8 cellular contexts compared by ENCODE assay signal in the genomic region with DNA sequence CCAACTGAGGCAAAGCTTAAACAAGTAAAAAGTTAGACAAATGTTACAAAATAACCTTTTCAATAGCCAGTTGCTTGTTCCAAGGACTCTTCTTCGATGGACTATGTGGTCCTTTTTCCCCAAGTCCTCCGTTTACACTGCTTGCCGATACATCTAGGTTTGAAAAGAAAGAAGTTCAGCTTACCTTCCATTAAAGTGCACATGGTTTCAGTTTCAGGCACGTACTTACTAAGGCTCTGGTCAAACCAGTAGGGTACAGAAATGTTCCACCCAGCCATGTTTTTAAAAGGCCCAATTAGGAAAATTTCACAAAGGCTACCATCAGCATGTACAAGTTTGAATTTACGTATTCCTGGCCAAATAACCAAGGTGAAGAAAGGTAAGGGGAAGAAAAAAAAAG. TPM values are rescaled to one million over a fixed set of nuclear protein-coding genes. Genes with fewer than 3 reads are reported as not detected.
A peak's percentile ranks its signal among the peaks of the same experiment; 100 is the strongest.
DNase-seq lines count a peak whose midpoint lies in the region; ATAC-seq, FAIRE-seq and TF ChIP-seq lines count a peak whose summit lies in the region.

No MANE protein-coding gene starts in this region.

- no peak overlapping the region for H2AK5ac ChIP-seq in mesendoderm (ENCODE audit: low read length)

- peak; percentile 26; the same call in 1 of the 2 replicates for TF ChIP-seq POLR2A in K562 (conservative IDR thresholded peaks at IDR 0.05)

- no peak for TF ChIP-seq EP300 in K562 (IDR thresholded peaks at IDR 0.05; ENCODE audit: low read length)

- WGBS in K562 (ENCODE audit: insufficient coverage, low coverage, missing lambda C conversion rate): 0% methylated on average over 5 of the region's 5 CpGs
- no CpG with 5 or more reads among the region's 5 CpGs for WGBS in mesendoderm (ENCODE audit: extremely low coverage, insufficient coverage, low lambda C conversion rate)

- DNase-seq in DMS53 treated with DMSO at 0.1 percent for 48 hours (lab: John Stamatoyannopoulos, UW; ENCODE audit: unreplicated experiment): peak; percentile 24
- peak; percentile 53 to 57 for DNase-seq in Kasumi-1 (lab: John Stamatoyannopoulos, UW)
- peak in 1 of 4 experiments; percentile 49 for DNase-seq in K562 (ENCODE audit: extremely low read depth in 1 of 4, low spot score in 3 of 4)
- DNase-seq in mesendoderm: no peak
- DNase-seq in C1 segment of cervical spinal cord (lab: John Stamatoyannopoulos, UW): no peak
- DNase-seq in NCI-H2081 treated with DMSO at 0.1 percent for 48 hours (lab: John Stamatoyannopoulos, UW): no peak
- DNase-seq in midbrain (lab: John Stamatoyannopoulos, UW): no peak

- no peak overlapping the region for H2AFZ ChIP-seq in K562 (ENCODE audit: low read depth, low read length)

- no peak overlapping the region for H4K8ac ChIP-seq in mesendoderm (ENCODE audit: low read depth, low read length)

- H3K56ac ChIP-seq in mesendoderm (ENCODE audit: low read length): peak overlapping the region; percentile 78

- in situ Hi-C loops in K562 (cut with MboI): no loop called here

- POLR2A ChIA-PET in K562 (lab: Yijun Ruan, JAX): interaction anchor here (0.6 to 8.5 kb wide), 18 partner anchors 8 to 1203 kb away, joined by 3 to 75 read pairs (median 3); a partner anchor contains a TSS

- no peak for TF ChIP-seq CTCF in K562 (IDR thresholded peaks at IDR 0.05 in 2 of 3, conservative IDR thresholded peaks at IDR 0.05 in 1 of 3; ENCODE audit: insufficient read depth in 2 of 3, low read depth in 1 of 3, low read length in 3 of 3)

- H3K9me1 ChIP-seq in K562 (ENCODE audit: control insufficient read depth, insufficient read depth, low read length): no peaks in the 10 kb centered on the region

- no TSS peak for BruUV-seq in K562 (replicated peaks; lab: Mats Ljungman, UMichigan)

- no peaks in the 10 kb centered on the region for H3K9me3 ChIP-seq in K562 (replicated peaks; ENCODE audit: control insufficient read depth, insufficient read depth, low read depth, low read length)

- H3K4me3 ChIP-seq in K562 (peak overlapping the region; percentile 91), mesendoderm (ENCODE audit: low read length) (peak overlapping the region; percentile 85)

- intact Hi-C loops in K562 (cut with micrococcal nuclease): no loop called here

- H3K79me1 ChIP-seq in mesendoderm (ENCODE audit: low read length): no peaks in the 10 kb centered on the region

- TF ChIP-seq RAD21 in K562 (CRISPR knock-in tag; conservative IDR thresholded peaks at IDR 0.05 in 1 of 2, IDR thresholded peaks at IDR 0.05 in 1 of 2): no peak

- H2BK5ac ChIP-seq in mesendoderm (ENCODE audit: low read length): no peak overlapping the region

- H3K79me2 ChIP-seq in K562 (ENCODE audit: control insufficient read depth, insufficient read depth, low read length): peaks cover 87% of the 10 kb centered on the region
- peaks cover 38% of the 10 kb centered on the region for H3K79me2 ChIP-seq in mesendoderm (ENCODE audit: control insufficient read depth, insufficient read depth, low read length)

- H3K18ac ChIP-seq in mesendoderm (ENCODE audit: low read length): no peak overlapping the region

- H2BK15ac ChIP-seq in mesendoderm (replicated peaks; ENCODE audit: low read depth): no peak overlapping the region

- H3K4me1 ChIP-seq in K562 (replicated peaks in 1 of 2; ENCODE audit: control insufficient read depth in 2 of 2, insufficient read depth in 2 of 2, low read length in 2 of 2) (peaks cover 5 to 20% of the 10 kb centered on the region in 2 experiments), mesendoderm (ENCODE audit: control insufficient read depth, low read depth, low read length) (peaks cover 4% of the 10 kb centered on the region)

- FAIRE-seq in K562 (lab: Jason Lieb, UNC): no peak

- CTCF ChIA-PET in K562 (lab: Yijun Ruan, JAX; ENCODE audit: low intra/inter-chr PET ratio): no interaction called here

- no peak overlapping the region for H3K4ac ChIP-seq in mesendoderm (ENCODE audit: low read depth, low read length)

- ATAC-seq in K562 (no peak), HG03139 (IDR thresholded peaks at IDR 0.05; ENCODE audit: unreplicated experiment) (no peak)

- H4K5ac ChIP-seq in mesendoderm (ENCODE audit: low read length): no peak overlapping the region

- no peak overlapping the region for H3K23ac ChIP-seq in mesendoderm (ENCODE audit: low read length)

- H3K9ac ChIP-seq in K562 (ENCODE audit: insufficient read depth in 1 of 2, low read depth in 2 of 2, low read length in 2 of 2): peak overlapping the region; percentile 58 to 94; a peak in 3 of 4 replicates
- peak overlapping the region; percentile 100 for H3K9ac ChIP-seq in mesendoderm (ENCODE audit: low read length)

- no peak overlapping the region for H2BK120ac ChIP-seq in mesendoderm (ENCODE audit: low read depth, low read length)

- H3K27ac ChIP-seq in K562 (ENCODE audit: extremely low read depth, low read depth, low read length): peak overlapping the region; percentile 94
- no peak overlapping the region for H3K27ac ChIP-seq in mesendoderm (ENCODE audit: low read depth, low read length)

- no peaks in the 10 kb centered on the region for H3K27me3 ChIP-seq in K562 (ENCODE audit: control insufficient read depth in 2 of 2, insufficient read depth in 2 of 2, low read length in 2 of 2)
- H3K27me3 ChIP-seq in mesendoderm (ENCODE audit: insufficient read depth, low read length, poor library complexity): no peaks in the 10 kb centered on the region

- peaks cover 60% of the 10 kb centered on the region for H3K36me3 ChIP-seq in K562 (ENCODE audit: control insufficient read depth, insufficient read depth, low read length)
- H3K36me3 ChIP-seq in mesendoderm (ENCODE audit: control insufficient read depth, insufficient read depth, low read length): peaks cover 17% of the 10 kb centered on the region

- H4K20me1 ChIP-seq in K562 (replicated peaks; ENCODE audit: control insufficient read depth, insufficient read depth, low read length): peaks cover 31% of the 10 kb centered on the region

- peak overlapping the region; percentile 85 for H3K4me2 ChIP-seq in K562 (ENCODE audit: insufficient read depth, low read length)
- H3K4me2 ChIP-seq in mesendoderm (ENCODE audit: low read length): peak overlapping the region; percentile 98

RNA-seq across cellular contexts. Expression of a gene that starts 2.1 kb away (rescaled TPM):
- 541 and 860 TPM in 2 replicates for total RNA-seq in K562 (2011; cell fraction: chromatin; rRNA removed; ENCODE audit: low replicate concordance)
- total RNA-seq in K562 (2011; cell fraction: nucleolus; rRNA removed): 738 and 811 TPM in 2 replicates
- 625 and 722 TPM in 2 replicates for total RNA-seq in K562 (2011; cell fraction: nucleoplasm; rRNA removed)
- total RNA-seq in K562 (2014; rRNA removed) (583 and 1,185 TPM in 2 replicates), K562 (2014; rRNA removed; fragmentation: Illumina TruSeq; extraction: Trizol) (261 and 276 TPM in 2 replicates), K562 (2015; rRNA removed; fragmentation: Illumina TruSeq; extraction: Trizol) (339 and 353 TPM in 2 replicates), K562 (2021) (499 and 569 TPM in 2 replicates)
- polyA plus RNA-seq in K562 (2011; rRNA removed) (422 and 444 TPM in 2 replicates), K562 (2014; fragmentation: Illumina TruSeq; extraction: Trizol) (379 and 393 TPM in 2 replicates), K562 (2014; fragmentation: Nextera tagmentation; extraction: Ambion mirVana) (100 to 1,000 TPM; 161 to 186 TPM), K562 (2014; rRNA removed) (579 and 682 TPM in 2 replicates)
- 268 and 523 TPM in 2 replicates for polyA plus RNA-seq in K562 (2011; cell fraction: cytosol; rRNA removed)
- 1,783 and 2,637 TPM in 2 replicates for polyA plus RNA-seq in K562 (2011; cell fraction: nucleus; rRNA removed)
- 310 and 372 TPM in 2 replicates for polyA plus RNA-seq in K562 (2012)
- polyA minus RNA-seq in K562 (2011; rRNA and poly(A)+ RNA removed): 180 and 185 TPM in 2 replicates
- 370 and 404 TPM in 2 replicates for polyA minus RNA-seq in K562 (2011; cell fraction: cytosol; rRNA and poly(A)+ RNA removed)
- polyA minus RNA-seq in K562 (2011; cell fraction: nucleus; rRNA and poly(A)+ RNA removed): 793 and 922 TPM in 2 replicates
- polyA plus RNA-seq in mesendoderm (2013, experiment 1 of 2): 501 TPM
- 494 TPM for polyA plus RNA-seq in mesendoderm (2013, experiment 2 of 2)

RNA-seq across cellular contexts. Expression of a gene that starts 2.9 kb away (rescaled TPM):
- 145 and 147 TPM in 2 replicates for total RNA-seq in K562 (2011; cell fraction: chromatin; rRNA removed; ENCODE audit: low replicate concordance)
- 84.1 and 87.6 TPM in 2 replicates for total RNA-seq in K562 (2011; cell fraction: nucleolus; rRNA removed)
- total RNA-seq in K562 (2011; cell fraction: nucleoplasm; rRNA removed): 125 and 138 TPM in 2 replicates
- total RNA-seq in K562 (2014; rRNA removed): 15.5 and 25.6 TPM in 2 replicates
- 20.9 and 21.8 TPM in 2 replicates for total RNA-seq in K562 (2014; rRNA removed; fragmentation: Illumina TruSeq; extraction: Trizol)
- 21.6 and 24.1 TPM in 2 replicates for total RNA-seq in K562 (2015; rRNA removed; fragmentation: Illumina TruSeq; extraction: Trizol)
- 24.5 and 26.2 TPM in 2 replicates for total RNA-seq in K562 (2021)
- 23.7 and 24.4 TPM in 2 replicates for polyA plus RNA-seq in K562 (2011; rRNA removed)
- polyA plus RNA-seq in K562 (2011; cell fraction: cytosol; rRNA removed): 20.6 and 23.7 TPM in 2 replicates
- 57.8 and 68.3 TPM in 2 replicates for polyA plus RNA-seq in K562 (2011; cell fraction: nucleus; rRNA removed)
- 21.9 and 28.2 TPM in 2 replicates for polyA plus RNA-seq in K562 (2012)
- 15.0 and 17.9 TPM in 2 replicates for polyA plus RNA-seq in K562 (2014; fragmentation: Illumina TruSeq; extraction: Trizol)
- polyA plus RNA-seq in K562 (2014; fragmentation: Nextera tagmentation; extraction: Ambion mirVana): 10 to 100 TPM; 14.4 to 19.7 TPM
- polyA plus RNA-seq in K562 (2014; rRNA removed): 19.9 and 22.8 TPM in 2 replicates
- polyA minus RNA-seq in K562 (2011; rRNA and poly(A)+ RNA removed): 30.5 and 35.7 TPM in 2 replicates
- polyA minus RNA-seq in K562 (2011; cell fraction: cytosol; rRNA and poly(A)+ RNA removed): 16.4 and 22.1 TPM in 2 replicates
- 30.6 and 40.5 TPM in 2 replicates for polyA minus RNA-seq in K562 (2011; cell fraction: nucleus; rRNA and poly(A)+ RNA removed)
- polyA plus RNA-seq in mesendoderm (2013, experiment 1 of 2): 13.5 TPM
- polyA plus RNA-seq in mesendoderm (2013, experiment 2 of 2): 14.5 TPM

RNA-seq across cellular contexts. Expression of a gene that starts 8.4 kb away (rescaled TPM):
- total RNA-seq in K562 (2011; cell fraction: chromatin; rRNA removed; ENCODE audit: low replicate concordance): 39.2 and 44.3 TPM in 2 replicates
- 29.1 and 31.7 TPM in 2 replicates for total RNA-seq in K562 (2011; cell fraction: nucleolus; rRNA removed)
- total RNA-seq in K562 (2011; cell fraction: nucleoplasm; rRNA removed): 28.7 and 31.7 TPM in 2 replicates
- total RNA-seq in K562 (2014; rRNA removed) (29.4 and 32.9 TPM in 2 replicates), K562 (2014; rRNA removed; fragmentation: Illumina TruSeq; extraction: Trizol) (37.3 and 47.0 TPM in 2 replicates), K562 (2015; rRNA removed; fragmentation: Illumina TruSeq; extraction: Trizol) (24.1 and 29.5 TPM in 2 replicates), K562 (2021) (36.5 TPM in 2 replicates)
- polyA plus RNA-seq in K562 (2011; rRNA removed) (56.7 and 67.3 TPM in 2 replicates), K562 (2014; fragmentation: Illumina TruSeq; extraction: Trizol) (41.6 and 44.1 TPM in 2 replicates), K562 (2014; fragmentation: Nextera tagmentation; extraction: Ambion mirVana) (10 to 100 TPM; 42.2 to 46.1 TPM), K562 (2014; rRNA removed) (46.6 and 58.5 TPM in 2 replicates)
- 40.2 and 42.2 TPM in 2 replicates for polyA plus RNA-seq in K562 (2011; cell fraction: cytosol; rRNA removed)
- 39.8 and 45.6 TPM in 2 replicates for polyA plus RNA-seq in K562 (2011; cell fraction: nucleus; rRNA removed)
- polyA plus RNA-seq in K562 (2012): 44.3 and 52.0 TPM in 2 replicates
- polyA minus RNA-seq in K562 (2011; rRNA and poly(A)+ RNA removed): 29.0 and 31.8 TPM in 2 replicates
- polyA minus RNA-seq in K562 (2011; cell fraction: cytosol; rRNA and poly(A)+ RNA removed): 6.7 and 12.1 TPM in 2 replicates
- 9.2 and 15.1 TPM in 2 replicates for polyA minus RNA-seq in K562 (2011; cell fraction: nucleus; rRNA and poly(A)+ RNA removed)
- 20.6 TPM for polyA plus RNA-seq in mesendoderm (2013, experiment 1 of 2)
- 20.7 TPM for polyA plus RNA-seq in mesendoderm (2013, experiment 2 of 2)

RNA-seq across cellular contexts. Expression of a gene that starts 8.6 kb away (rescaled TPM):
- total RNA-seq in K562 (2011; cell fraction: chromatin; rRNA removed; ENCODE audit: low replicate concordance): 39.0 and 102 TPM in 2 replicates
- total RNA-seq in K562 (2011; cell fraction: nucleolus; rRNA removed): 54.7 and 69.0 TPM in 2 replicates
- 46.6 and 49.9 TPM in 2 replicates for total RNA-seq in K562 (2011; cell fraction: nucleoplasm; rRNA removed)
- total RNA-seq in K562 (2014; rRNA removed): 40.2 and 40.7 TPM in 2 replicates
- total RNA-seq in K562 (2014; rRNA removed; fragmentation: Illumina TruSeq; extraction: Trizol): 23.4 and 28.1 TPM in 2 replicates
- total RNA-seq in K562 (2015; rRNA removed; fragmentation: Illumina TruSeq; extraction: Trizol): 37.4 and 38.5 TPM in 2 replicates
- 47.9 and 52.3 TPM in 2 replicates for total RNA-seq in K562 (2021)
- polyA plus RNA-seq in K562 (2011; rRNA removed): 22.2 and 30.9 TPM in 2 replicates
- polyA plus RNA-seq in K562 (2011; cell fraction: cytosol; rRNA removed): 25.7 and 30.0 TPM in 2 replicates
- 83.8 and 88.4 TPM in 2 replicates for polyA plus RNA-seq in K562 (2011; cell fraction: nucleus; rRNA removed)
- polyA plus RNA-seq in K562 (2012): 50.5 and 52.4 TPM in 2 replicates
- 36.5 and 38.2 TPM in 2 replicates for polyA plus RNA-seq in K562 (2014; fragmentation: Illumina TruSeq; extraction: Trizol)
- 10 to 100 TPM in 1 of 2 experiments, 1 to 10 TPM in 1; 2.5 to 10.5 TPM for polyA plus RNA-seq in K562 (2014; fragmentation: Nextera tagmentation; extraction: Ambion mirVana)
- polyA plus RNA-seq in K562 (2014; rRNA removed): 36.3 and 40.9 TPM in 2 replicates
- 13.2 and 15.1 TPM in 2 replicates for polyA minus RNA-seq in K562 (2011; rRNA and poly(A)+ RNA removed)
- polyA minus RNA-seq in K562 (2011; cell fraction: cytosol; rRNA and poly(A)+ RNA removed): 17.1 and 17.9 TPM in 2 replicates
- polyA minus RNA-seq in K562 (2011; cell fraction: nucleus; rRNA and poly(A)+ RNA removed): 12.0 and 22.5 TPM in 2 replicates
- 10.8 TPM for polyA plus RNA-seq in mesendoderm (2013, experiment 1 of 2)
- polyA plus RNA-seq in mesendoderm (2013, experiment 2 of 2): 11.3 TPM

RNA-seq across cellular contexts. Expression of a gene that starts 24.2 kb away (rescaled TPM):
- total RNA-seq in K562 (2011; cell fraction: chromatin; rRNA removed; ENCODE audit: low replicate concordance): 7.4 and 13.0 TPM in 2 replicates
- total RNA-seq in K562 (2011; cell fraction: nucleolus; rRNA removed): 13.7 and 15.5 TPM in 2 replicates
- total RNA-seq in K562 (2011; cell fraction: nucleoplasm; rRNA removed): 17.9 and 28.3 TPM in 2 replicates
- total RNA-seq in K562 (2014; rRNA removed) (14.1 and 17.1 TPM in 2 replicates), K562 (2014; rRNA removed; fragmentation: Illumina TruSeq; extraction: Trizol) (17.8 and 18.9 TPM in 2 replicates), K562 (2015; rRNA removed; fragmentation: Illumina TruSeq; extraction: Trizol) (8.2 and 8.8 TPM in 2 replicates), K562 (2021) (12.8 and 14.3 TPM in 2 replicates)
- polyA plus RNA-seq in K562 (2011; rRNA removed) (36.8 and 38.4 TPM in 2 replicates), K562 (2014; fragmentation: Illumina TruSeq; extraction: Trizol) (24.4 and 25.0 TPM in 2 replicates), K562 (2014; fragmentation: Nextera tagmentation; extraction: Ambion mirVana) (1 to 10 TPM; 2.6 to 3.2 TPM), K562 (2014; rRNA removed) (14.4 and 22.0 TPM in 2 replicates)
- polyA plus RNA-seq in K562 (2011; cell fraction: cytosol; rRNA removed): 14.5 and 26.4 TPM in 2 replicates
- polyA plus RNA-seq in K562 (2011; cell fraction: nucleus; rRNA removed): 17.3 and 17.5 TPM in 2 replicates
- polyA plus RNA-seq in K562 (2012): 9.6 and 28.4 TPM in 2 replicates
- 15.4 and 21.1 TPM in 2 replicates for polyA minus RNA-seq in K562 (2011; rRNA and poly(A)+ RNA removed)
- polyA minus RNA-seq in K562 (2011; cell fraction: cytosol; rRNA and poly(A)+ RNA removed): 13.4 and 15.8 TPM in 2 replicates
- 1.6 and 4.3 TPM in 2 replicates for polyA minus RNA-seq in K562 (2011; cell fraction: nucleus; rRNA and poly(A)+ RNA removed)
- 10.2 TPM for polyA plus RNA-seq in mesendoderm (2013, experiment 1 of 2)
- 10.9 TPM for polyA plus RNA-seq in mesendoderm (2013, experiment 2 of 2)

Comparison
In these comparisons a context has a peak if more than half of its experiments do, and no peak if none do; other contexts are left out.
1. DNase-seq: peak in DMS53 treated with DMSO at 0.1 percent for 48 hours (single experiment) and Kasumi-1 (2 of 2); none in mesendoderm (single experiment), C1 segment of cervical spinal cord (0 of 14), NCI-H2081 treated with DMSO at 0.1 percent for 48 hours (single experiment) and midbrain (single experiment).